Comparison of ENCODE assay signal across 8 cellular contexts in the genomic region with DNA sequence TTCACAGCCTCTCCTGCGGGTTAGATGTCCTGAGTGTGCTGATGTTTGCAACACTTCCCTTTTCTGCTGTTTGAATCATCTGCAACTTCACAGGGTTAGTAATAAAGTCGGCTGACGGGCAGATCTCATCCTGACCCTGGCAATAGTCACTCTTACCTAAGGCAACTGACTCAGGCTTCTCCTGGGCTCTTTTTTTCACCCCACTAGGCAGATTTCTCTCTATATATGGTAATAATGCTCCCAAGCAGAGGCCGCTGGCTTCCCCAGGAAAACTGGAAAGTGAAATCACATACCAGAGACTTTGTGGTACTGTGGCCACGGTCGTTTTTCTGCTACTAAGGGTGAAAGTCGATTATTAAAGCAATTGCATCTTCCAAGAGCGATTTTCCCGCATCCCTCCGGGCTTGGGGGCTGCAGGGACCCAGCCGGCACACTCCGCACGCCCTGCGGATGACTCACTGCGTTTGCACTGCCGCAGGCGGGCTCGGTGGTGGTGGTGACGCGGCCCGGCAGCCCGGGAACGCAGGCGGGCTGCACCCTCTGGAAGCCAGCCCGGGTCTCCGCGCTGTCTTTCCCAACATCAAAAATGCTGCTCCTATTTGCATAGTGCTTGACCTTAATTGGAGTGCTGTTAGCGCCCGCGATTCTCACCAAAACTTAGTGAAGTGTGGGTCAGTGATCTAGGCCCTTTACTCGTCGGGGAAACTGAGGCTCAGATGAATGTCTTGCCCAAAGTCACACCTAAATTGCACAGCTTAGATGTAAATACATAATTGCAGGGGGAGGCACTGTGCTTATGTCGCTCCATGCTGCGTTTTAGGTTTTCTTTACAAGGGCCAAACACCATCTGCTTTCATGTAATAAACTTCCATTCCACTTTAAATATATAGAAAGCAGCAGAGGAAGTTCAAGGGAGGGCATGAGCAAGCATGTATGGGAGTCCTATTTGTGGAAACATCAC. TPM values are rescaled to one million over a fixed set of nuclear protein-coding genes. Genes with fewer than 3 reads are reported as not detected.
A peak's percentile ranks its signal among the peaks of the same experiment; 100 is the strongest.
DNase-seq lines count a peak whose midpoint lies in the region; ATAC-seq and TF ChIP-seq lines count a peak whose summit lies in the region.

No MANE protein-coding gene starts in this region.

- H3K4me3 Mint-ChIP-seq in CD4-positive, CD25-positive, alpha-beta regulatory T cell: peak overlapping the region; percentile 68 to 85 (median 82)

- peaks cover 23 to 36% (median 25%) of the 10 kb centered on the region in 4 donors for H3K4me1 Mint-ChIP-seq in CD4-positive, CD25-positive, alpha-beta regulatory T cell

- peak overlapping the region; percentile 20 for H3K27ac ChIP-seq in CD4-positive, CD25-positive, alpha-beta regulatory T cell (ENCODE audit: insufficient read depth, low read length, poor library complexity, severe bottlenecking)
- H3K27ac ChIP-seq in cingulate gyrus (ENCODE audit: low read depth, low read length): peak overlapping the region; percentile 24

- no peaks in the 10 kb centered on the region for H3K9me3 ChIP-seq in CD4-positive, CD25-positive, alpha-beta regulatory T cell (ENCODE audit: control insufficient read depth in 2 of 2, low read length in 2 of 2)

- H3K36me3 ChIP-seq in CD4-positive, CD25-positive, alpha-beta regulatory T cell (ENCODE audit: control insufficient read depth, insufficient read depth, low read length): no peaks in the 10 kb centered on the region
- H3K36me3 ChIP-seq in kidney epithelial cell (ENCODE audit: control insufficient read depth, insufficient read depth, low read length): no peaks in the 10 kb centered on the region

- DNase-seq in CD4-positive, CD25-positive, alpha-beta regulatory T cell: peak; percentile 21 to 44 (median 26)
- DNase-seq in Kasumi-1 (lab: John Stamatoyannopoulos, UW): peak; percentile 95 to 97
- DNase-seq in T-helper 22 cell (ENCODE audit: low read depth): peak; percentile 30
- DNase-seq in kidney epithelial cell (ENCODE audit: low read depth): peak; percentile 96
- DNase-seq in stimulated activated CD4-positive, alpha-beta T cell treated with anti-CD3 and anti-CD28 coated beads, Interleukin-12 subunit alpha, Interleukin-12 subunit beta, amount 100 ng/mL, for 48 hours (ENCODE audit: low read depth in 2 of 3, low spot score in 1 of 3): peak in 2 of 3 donors; percentile 18 to 34

- no peaks in the 10 kb centered on the region for H3K27me3 ChIP-seq in CD4-positive, CD25-positive, alpha-beta regulatory T cell (ENCODE audit: control insufficient read depth, insufficient read depth, low read length)
- H3K27me3 ChIP-seq in kidney epithelial cell (ENCODE audit: control insufficient read depth, insufficient read depth, low read length): no peaks in the 10 kb centered on the region

- H3K27ac Mint-ChIP-seq in CD4-positive, CD25-positive, alpha-beta regulatory T cell: peak overlapping the region in 2 of 3 donors; percentile 38 to 60

- no peak for TF ChIP-seq CTCF in kidney epithelial cell (IDR thresholded peaks at IDR 0.05; ENCODE audit: insufficient read depth, low read length, poor library complexity, severe bottlenecking)

- peaks cover 24% of the 10 kb centered on the region for H3K4me1 ChIP-seq in CD4-positive, CD25-positive, alpha-beta regulatory T cell (ENCODE audit: control insufficient read depth, insufficient read depth, low read length, poor library complexity, severe bottlenecking)

- H3K27me3 Mint-ChIP-seq in CD4-positive, CD25-positive, alpha-beta regulatory T cell: no peaks in the 10 kb centered on the region

- H3K4me3 ChIP-seq in CD4-positive, CD25-positive, alpha-beta regulatory T cell (ENCODE audit: low read depth, low read length): peak overlapping the region; percentile 68
- peak overlapping the region; percentile 43 for H3K4me3 ChIP-seq in kidney epithelial cell (ENCODE audit: low read depth, low read length)

- H3K36me3 Mint-ChIP-seq in CD4-positive, CD25-positive, alpha-beta regulatory T cell: peaks cover 4% of the 10 kb centered on the region

- peak; percentile 42 to 44 for ATAC-seq in CD4-positive, CD25-positive, alpha-beta regulatory T cell (ENCODE audit: low read depth in 2 of 2)
- ATAC-seq in GM21515 (IDR thresholded peaks at IDR 0.05; ENCODE audit: unreplicated experiment): peak; percentile 70
- no peak for ATAC-seq in HG02623 (IDR thresholded peaks at IDR 0.05; ENCODE audit: unreplicated experiment)

- peaks cover 0 to 3% (median 0%) of the 10 kb centered on the region in 7 donors for H3K9me3 Mint-ChIP-seq in CD4-positive, CD25-positive, alpha-beta regulatory T cell

RNA-seq across cellular contexts. Expression of a gene that starts 47.6 kb away (rescaled TPM):
- 524 TPM for total RNA-seq in CD4-positive, CD25-positive, alpha-beta regulatory T cell
- 100 to 1,000 TPM; 360 to 577 (median 469) TPM for polyA plus RNA-seq in CD4-positive, CD25-positive, alpha-beta regulatory T cell
- total RNA-seq in kidney epithelial cell: 1,462 and 2,227 TPM in 2 replicates

Comparison
In these comparisons a context has a peak if more than half of its experiments do, and no peak if none do; other contexts are left out.
1. DNase-seq: peak in every context shown above with its lines; median percentile 96 in Kasumi-1; 96 in kidney epithelial cell; 30 in T-helper 22 cell; 26 in CD4-positive, CD25-positive, alpha-beta regulatory T cell; 26 in stimulated activated CD4-positive, alpha-beta T cell treated with anti-CD3 and anti-CD28 coated beads, Interleukin-12 subunit alpha, Interleukin-12 subunit beta, amount 100 ng/mL, for 48 hours.